ENCODE assay signal across 23 cellular contexts in the genomic region with DNA sequence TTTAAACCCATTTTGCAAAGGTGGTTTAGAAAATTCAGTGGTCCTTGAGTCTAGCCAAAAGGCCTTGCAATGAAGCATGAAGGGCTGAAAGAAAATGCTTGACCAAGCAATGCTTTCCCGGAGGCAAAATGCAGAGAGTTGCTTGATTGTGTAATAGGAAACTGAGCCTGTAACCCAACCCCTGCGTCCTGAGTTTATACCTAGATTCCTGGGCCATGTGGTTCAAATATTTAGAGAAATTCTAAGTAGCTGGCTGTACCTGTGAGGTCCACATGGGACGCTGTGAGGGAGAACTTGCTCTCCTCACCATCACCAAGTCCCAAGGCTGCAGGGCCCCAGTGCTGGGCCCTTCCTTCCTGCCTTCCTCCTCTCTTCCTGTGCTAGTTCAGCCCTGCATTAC. TPM values are rescaled to one million over a fixed set of nuclear protein-coding genes. Genes with fewer than 3 reads are reported as not detected.
DNase-seq lines count a peak whose midpoint lies in the region; ATAC-seq, FAIRE-seq and TF ChIP-seq lines count a peak whose summit lies in the region.
"Had no signal": no experiment of that assay in that cellular context is flagged by ENCODE, and none has a peak within 500 bp of the region (broad histone marks: within the 10 kb centered on the region; RNA-seq: fewer than 3 reads in every experiment).

No MANE protein-coding gene starts in this region.

- POLR2A ChIA-PET in K562 (lab: Yijun Ruan, JAX) = no interaction called here
- POLR2A ChIA-PET in CD4-positive, alpha-beta memory T cell (lab: Charles Lee; ENCODE audit: partially characterized antibody) = no interaction called here

- no peaks in the 10 kb centered on the region for H3K9me1 ChIP-seq in K562 (ENCODE audit: control insufficient read depth, insufficient read depth, low read length)

- H3K27me3 Mint-ChIP-seq in CD4-positive, alpha-beta memory T cell = peaks cover 2% of the 10 kb centered on the region in 2 donors

- no peak for TF ChIP-seq RAD21 in K562 (CRISPR knock-in tag; conservative IDR thresholded peaks at IDR 0.05 in 1 of 2, IDR thresholded peaks at IDR 0.05 in 1 of 2)

- H3K79me2 ChIP-seq in K562 (ENCODE audit: control insufficient read depth, insufficient read depth, low read length) = no peaks in the 10 kb centered on the region

- TF ChIP-seq POLR2A in K562 (conservative IDR thresholded peaks at IDR 0.05) = no peak

- H3K9me3 Mint-ChIP-seq in CD4-positive, alpha-beta memory T cell = no peaks in the 10 kb centered on the region
- H3K9me3 Mint-ChIP-seq: activated naive CD4-positive, alpha-beta T cell treated with anti-CD3 and anti-CD28 coated beads, Interleukin-2, amount 50 U/mL, for 24 hours; activated T-cell treated with anti-CD3 and anti-CD28 coated beads, Interleukin-2, amount 50 U/mL, for 4 hours; mesothelial cell of epicardium; neural progenitor cell; stimulated activated naive CD8-positive, alpha-beta T cell treated with anti-CD3 and anti-CD28 coated beads, Interleukin-15, amount 100 ng/mL, for 72 hours had no signal

- no peak overlapping the region for H3K27ac ChIP-seq in K562 (ENCODE audit: extremely low read depth, low read depth, low read length)
- H3K27ac ChIP-seq in right atrium auricular region = no peak overlapping the region
- H3K27ac ChIP-seq in brain microvascular endothelial cell = no peak overlapping the region
- H3K27ac ChIP-seq in CD4-positive, alpha-beta memory T cell (ENCODE audit: low read depth, low read length) = no peak overlapping the region
- H3K27ac ChIP-seq: HL-60, KMS-11, neural progenitor cell, vagina had no signal

- H3K27ac Mint-ChIP-seq in CD4-positive, alpha-beta memory T cell = no peak overlapping the region
- H3K27ac Mint-ChIP-seq: activated naive CD4-positive, alpha-beta T cell treated with anti-CD3 and anti-CD28 coated beads, Interleukin-2, amount 50 U/mL, for 24 hours; mesothelial cell of epicardium; neural progenitor cell; stimulated activated naive CD8-positive, alpha-beta T cell treated with anti-CD3 and anti-CD28 coated beads, Interleukin-15, amount 100 ng/mL, for 72 hours had no signal

- TF ChIP-seq EP300 in K562 (IDR thresholded peaks at IDR 0.05; ENCODE audit: low read length) = no peak

- intact Hi-C loops in K562 (cut with micrococcal nuclease) = no loop called here
- intact Hi-C loops in CD4-positive, alpha-beta memory T cell (cut with micrococcal nuclease) = no loop called here

- H3K9me3 ChIP-seq in K562 (replicated peaks; ENCODE audit: control insufficient read depth, insufficient read depth, low read depth, low read length) (no peaks in the 10 kb centered on the region), right atrium auricular region (no peaks in the 10 kb centered on the region)
- no peaks in the 10 kb centered on the region for H3K9me3 ChIP-seq in CD4-positive, alpha-beta memory T cell (ENCODE audit: control insufficient read depth in 1 of 2, low read length in 2 of 2)
- H3K9me3 ChIP-seq: vagina had no signal

- peak; percentile 44 for FAIRE-seq in K562 (lab: Jason Lieb, UNC)
- FAIRE-seq: GM12891, islet of Langerhans had no signal

- TF ChIP-seq CTCF in AG09319 (IDR thresholded peaks at IDR 0.05; ENCODE audit: low read depth, low read length) = peak; percentile 16
- peak in 2 of 3 experiments; percentile 14 to 28; a peak in 1 of 6 replicates for TF ChIP-seq CTCF in K562 (IDR thresholded peaks at IDR 0.05 in 2 of 3, conservative IDR thresholded peaks at IDR 0.05 in 1 of 3; ENCODE audit: insufficient read depth in 2 of 3, low read depth in 1 of 3, low read length in 3 of 3)
- no peak for TF ChIP-seq CTCF in right atrium auricular region (IDR thresholded peaks at IDR 0.05)
- TF ChIP-seq CTCF in brain microvascular endothelial cell (IDR thresholded peaks at IDR 0.05; ENCODE audit: low read depth, low read length, missing control alignments) = no peak

- no TSS peak for BruUV-seq in K562 (replicated peaks; lab: Mats Ljungman, UMichigan)

- H3K36me3 Mint-ChIP-seq in CD4-positive, alpha-beta memory T cell = no peaks in the 10 kb centered on the region
- H3K36me3 Mint-ChIP-seq: activated naive CD4-positive, alpha-beta T cell treated with anti-CD3 and anti-CD28 coated beads, Interleukin-2, amount 50 U/mL, for 24 hours; mesothelial cell of epicardium; neural progenitor cell had no signal

- WGBS in K562 (ENCODE audit: insufficient coverage, low coverage, missing lambda C conversion rate) = 0% methylated on average over 3 of the region's 3 CpGs

- ATAC-seq in K562 (peak; percentile 80), GM18867 (IDR thresholded peaks at IDR 0.05; ENCODE audit: unreplicated experiment) (no peak)
- ATAC-seq: activated T-cell treated with anti-CD3 and anti-CD28 coated beads, Interleukin-2, amount 50 U/mL, for 4 hours; stimulated activated naive CD8-positive, alpha-beta T cell treated with anti-CD3 and anti-CD28 coated beads, Interleukin-15, amount 100 ng/mL, for 72 hours had no signal

- H3K27me3 ChIP-seq in K562 (ENCODE audit: control insufficient read depth in 2 of 2, insufficient read depth in 2 of 2, low read length in 2 of 2) (peaks cover 6 to 28% of the 10 kb centered on the region in 2 experiments; a peak in 3 of 5 replicates), right atrium auricular region (no peaks in the 10 kb centered on the region), brain microvascular endothelial cell (replicated peaks) (no peaks in the 10 kb centered on the region)
- no peaks in the 10 kb centered on the region for H3K27me3 ChIP-seq in CD4-positive, alpha-beta memory T cell (ENCODE audit: insufficient read depth, low read length)
- H3K27me3 ChIP-seq: neural progenitor cell, vagina had no signal

- no peaks in the 10 kb centered on the region for H3K4me1 ChIP-seq in K562 (replicated peaks in 1 of 2; ENCODE audit: control insufficient read depth in 2 of 2, insufficient read depth in 2 of 2, low read length in 2 of 2)
- peaks cover 0 to 8% of the 10 kb centered on the region in 2 donors for H3K4me1 ChIP-seq in right atrium auricular region
- no peaks in the 10 kb centered on the region for H3K4me1 ChIP-seq in CD4-positive, alpha-beta memory T cell (ENCODE audit: insufficient read depth, low read length)

- in situ Hi-C loops in K562 (cut with MboI) (no loop called here), brain microvascular endothelial cell (cut with HindIII; ENCODE audit: low pct_ligation_motif_present, low sequenced_read_pairs) (no loop called here)

- DNase-seq in AG09319 (ENCODE audit: extremely low read depth, low read depth) = peak; percentile 79
- DNase-seq in H4 (ENCODE audit: low spot score) = peak; percentile 77
- DNase-seq in K562 (ENCODE audit: extremely low read depth in 1 of 4, low spot score in 3 of 4) = no peak
- peak; percentile 50 for DNase-seq in kidney tubule cell (ENCODE audit: low spot score)
- no peak for DNase-seq in right atrium auricular region (ENCODE audit: low spot score)
- no peak for DNase-seq in brain microvascular endothelial cell
- no peak for DNase-seq in CD4-positive, alpha-beta memory T cell
- DNase-seq: activated CD4-positive, alpha-beta T cell treated with anti-CD3 and anti-CD28 coated beads, Interleukin-2, amount 50 U/mL, for 1 hour; activated T-cell treated with anti-CD3 and anti-CD28 coated beads, Interleukin-2, amount 50 U/mL, for 4 hours; dermis blood vessel endothelial cell; erythroblast; glutamatergic neuron; NCI-H1417; stimulated activated naive CD8-positive, alpha-beta T cell treated with anti-CD3 and anti-CD28 coated beads, Interleukin-15, amount 100 ng/mL, for 72 hours had no signal

- no peak overlapping the region for H3K4me2 ChIP-seq in K562 (ENCODE audit: insufficient read depth, low read length)
- H3K4me2 ChIP-seq: KMS-11, neural progenitor cell had no signal

- no peaks in the 10 kb centered on the region for H4K20me1 ChIP-seq in K562 (replicated peaks; ENCODE audit: control insufficient read depth, insufficient read depth, low read length)

- no peaks in the 10 kb centered on the region for H3K36me3 ChIP-seq in K562 (ENCODE audit: control insufficient read depth, insufficient read depth, low read length)
- H3K36me3 ChIP-seq in right atrium auricular region = no peaks in the 10 kb centered on the region
- H3K36me3 ChIP-seq in brain microvascular endothelial cell (replicated peaks) = no peaks in the 10 kb centered on the region
- no peaks in the 10 kb centered on the region for H3K36me3 ChIP-seq in CD4-positive, alpha-beta memory T cell (ENCODE audit: insufficient read depth, low read length)
- H3K36me3 ChIP-seq: neural progenitor cell, vagina had no signal

- CTCF ChIA-PET in K562 (lab: Yijun Ruan, JAX; ENCODE audit: low intra/inter-chr PET ratio) = no interaction called here
- CTCF ChIA-PET in CD4-positive, alpha-beta memory T cell (lab: Charles Lee; ENCODE audit: partially characterized antibody) = interaction anchor here (1.9 kb wide), 1 partner anchor 47 kb away, joined by 5 read pairs; no protein-coding TSS in a partner anchor

- H3K4me3 ChIP-seq in K562 = no peak overlapping the region
- no peak overlapping the region for H3K4me3 ChIP-seq in right atrium auricular region
- no peak overlapping the region for H3K4me3 ChIP-seq in brain microvascular endothelial cell (ENCODE audit: low read depth, low read length)
- no peak overlapping the region for H3K4me3 ChIP-seq in CD4-positive, alpha-beta memory T cell (ENCODE audit: low read length in 2 of 2)
- H3K4me3 ChIP-seq: neural progenitor cell, vagina had no signal

- no peak overlapping the region for H2AFZ ChIP-seq in K562 (ENCODE audit: low read depth, low read length)
- H2AFZ ChIP-seq: neural progenitor cell had no signal

- H3K4me3 Mint-ChIP-seq in CD4-positive, alpha-beta memory T cell = no peak overlapping the region
- H3K4me3 Mint-ChIP-seq: activated naive CD4-positive, alpha-beta T cell treated with anti-CD3 and anti-CD28 coated beads, Interleukin-2, amount 50 U/mL, for 24 hours; activated T-cell treated with anti-CD3 and anti-CD28 coated beads, Interleukin-2, amount 50 U/mL, for 4 hours; mesothelial cell of epicardium; neural progenitor cell; stimulated activated naive CD8-positive, alpha-beta T cell treated with anti-CD3 and anti-CD28 coated beads, Interleukin-15, amount 100 ng/mL, for 72 hours had no signal

- H3K4me1 Mint-ChIP-seq in CD4-positive, alpha-beta memory T cell = no peaks in the 10 kb centered on the region
- H3K4me1 Mint-ChIP-seq: activated naive CD4-positive, alpha-beta T cell treated with anti-CD3 and anti-CD28 coated beads, Interleukin-2, amount 50 U/mL, for 24 hours; stimulated activated naive CD8-positive, alpha-beta T cell treated with anti-CD3 and anti-CD28 coated beads, Interleukin-15, amount 100 ng/mL, for 72 hours had no signal

- no peak overlapping the region for H3K9ac ChIP-seq in K562 (ENCODE audit: insufficient read depth in 1 of 2, low read depth in 2 of 2, low read length in 2 of 2)
- H3K9ac ChIP-seq: KMS-11, neural progenitor cell had no signal

RNA-seq across cellular contexts. Expression of a gene that starts 45.7 kb away (rescaled TPM):
- 0.06 and 0.77 TPM in 2 replicates for total RNA-seq in H4 (2014; rRNA removed; shearing (Covaris generic))
- total RNA-seq in K562 (2011; cell fraction: chromatin; rRNA removed; ENCODE audit: low replicate concordance) = not detected in 2 replicates
- total RNA-seq in K562 (2011; cell fraction: nucleolus; rRNA removed) = not detected in 2 replicates
- total RNA-seq in K562 (2011; cell fraction: nucleoplasm; rRNA removed) = not detected in 2 replicates
- total RNA-seq in K562 (2014; rRNA removed) (not detected in 2 replicates), K562 (2014; rRNA removed; fragmentation: Illumina TruSeq; extraction: Trizol) (not detected in 2 replicates), K562 (2015; rRNA removed; fragmentation: Illumina TruSeq; extraction: Trizol) (not detected in 2 replicates), K562 (2021) (0.18 and 0.49 TPM in 2 replicates), right atrium auricular region (10 to 100 TPM; 53.8 to 64.0 TPM)
- polyA plus RNA-seq in K562 (2011; rRNA removed) (not detected in 2 replicates), K562 (2014; fragmentation: Illumina TruSeq; extraction: Trizol) (not detected in 2 replicates), K562 (2014; fragmentation: Nextera tagmentation; extraction: Ambion mirVana) (not detected), K562 (2014; rRNA removed) (not detected in 2 replicates)
- polyA plus RNA-seq in K562 (2011; cell fraction: cytosol; rRNA removed) = not detected in 2 replicates
- not detected in 2 replicates for polyA plus RNA-seq in K562 (2011; cell fraction: nucleus; rRNA removed)
- not detected in 2 replicates for polyA plus RNA-seq in K562 (2012)
- polyA minus RNA-seq in K562 (2011; rRNA and poly(A)+ RNA removed) = not detected in 2 replicates
- polyA minus RNA-seq in K562 (2011; cell fraction: cytosol; rRNA and poly(A)+ RNA removed) = not detected in 2 replicates
- polyA minus RNA-seq in K562 (2011; cell fraction: nucleus; rRNA and poly(A)+ RNA removed) = not detected in 2 replicates
- total RNA-seq in CD4-positive, alpha-beta memory T cell = not detected
- not detected for polyA plus RNA-seq in CD4-positive, alpha-beta memory T cell

Comparison
In these comparisons a context has a peak if more than half of its experiments do, and no peak if none do; other contexts are left out.
1. DNase-seq: peak in AG09319 (single experiment), H4 (single experiment) and kidney tubule cell (single experiment); none in K562 (0 of 4), right atrium auricular region (single experiment), brain microvascular endothelial cell (single experiment) and CD4-positive, alpha-beta memory T cell (0 of 5).
2. CTCF ChIP-seq: peak in AG09319 (single experiment) and K562 (2 of 3); none in right atrium auricular region (0 of 2) and brain microvascular endothelial cell (single experiment).
3. RNA of a gene that starts 45.7 kb away (total RNA-seq): 53.8 to 64.0 TPM in right atrium auricular region; 0.06 to 0.77 TPM in H4, 0.18 to 0.49 TPM in K562 and not detected in CD4-positive, alpha-beta memory T cell; every median in the first group is over 10 times any median in the second.